Comparison of ENCODE assay signal across 1 cellular context in genomic region chr22:42269407-42270177, GRCh38.
TF ChIP-seq lines count a peak whose summit lies in the region.

No MANE protein-coding gene starts in this region.

TF ChIP-seq in HepG2, 621 proteins besides CTCF, POLR2A, EP300 and RAD21 (continued from another document and continues in another):
- peak; percentile 35; the same call in 1 of the 2 replicates for TF ChIP-seq ARID5B (CRISPR knock-in tag; IDR thresholded peaks at IDR 0.05)
- no peak for TF ChIP-seq ZNF333 (CRISPR knock-in tag; IDR thresholded peaks at IDR 0.05; ENCODE audit: borderline replicate concordance)
- TF ChIP-seq NFE2L2 (IDR thresholded peaks at IDR 0.05; ENCODE audit: low read length) = no peak
- TF ChIP-seq ZNF772 (CRISPR knock-in tag; IDR thresholded peaks at IDR 0.05) = 0 out of 2 replicates have a peak, but pooled peaks have one; percentile 48
- 0 out of 2 replicates have a peak, but pooled peaks have one; percentile 12 for TF ChIP-seq ZNF768 (CRISPR knock-in tag; IDR thresholded peaks at IDR 0.05)
- TF ChIP-seq ZNF317 (CRISPR knock-in tag; IDR thresholded peaks at IDR 0.05) = 0 out of 2 replicates have a peak, but pooled peaks have one; percentile 23
- TF ChIP-seq ZNF598 (CRISPR knock-in tag; IDR thresholded peaks at IDR 0.05; ENCODE audit: borderline replicate concordance) = no peak
- TF ChIP-seq ZNF691 (CRISPR knock-in tag; IDR thresholded peaks at IDR 0.05; ENCODE audit: borderline replicate concordance, low read depth) = no peak
- TF ChIP-seq ZBTB4 (CRISPR knock-in tag; IDR thresholded peaks at IDR 0.05; ENCODE audit: borderline replicate concordance) = no peak
- TF ChIP-seq AGO1 (IDR thresholded peaks at IDR 0.05; ENCODE audit: low read depth, low read length, poor library complexity, severe bottlenecking) = no peak
- no peak for TF ChIP-seq FOSL1 (CRISPR knock-in tag; IDR thresholded peaks at IDR 0.05; ENCODE audit: borderline replicate concordance)
- TF ChIP-seq HOXA3 (CRISPR knock-in tag; IDR thresholded peaks at IDR 0.05) = peak; percentile 75
- no peak; the same call in 1 of the 2 replicates for TF ChIP-seq GFI1 (CRISPR knock-in tag; IDR thresholded peaks at IDR 0.05; ENCODE audit: borderline replicate concordance)
- no peak for TF ChIP-seq E2F2 (CRISPR knock-in tag; IDR thresholded peaks at IDR 0.05; ENCODE audit: borderline replicate concordance)
- no peak for TF ChIP-seq NR1H2 (CRISPR knock-in tag; IDR thresholded peaks at IDR 0.05; ENCODE audit: borderline replicate concordance, low read depth)
- TF ChIP-seq ZNF142 (CRISPR knock-in tag; IDR thresholded peaks at IDR 0.05) = no peak
- peak; percentile 57; the same call in 1 of the 2 replicates for TF ChIP-seq ZNF605 (CRISPR knock-in tag; IDR thresholded peaks at IDR 0.05)
- no peak; the same call in 1 of the 2 replicates for TF ChIP-seq RARA (CRISPR knock-in tag; IDR thresholded peaks at IDR 0.05)
- TF ChIP-seq ZNF672 (CRISPR knock-in tag; IDR thresholded peaks at IDR 0.05) = no peak
- no peak; the same call in 1 of the 2 replicates for TF ChIP-seq ZNF75D (CRISPR knock-in tag; IDR thresholded peaks at IDR 0.05; ENCODE audit: borderline replicate concordance)
- TF ChIP-seq NPAS2 (CRISPR knock-in tag; IDR thresholded peaks at IDR 0.05; ENCODE audit: borderline replicate concordance) = no peak
- TF ChIP-seq PAX8 (CRISPR knock-in tag; IDR thresholded peaks at IDR 0.05; ENCODE audit: borderline replicate concordance) = no peak
- no peak for TF ChIP-seq ZNF468 (CRISPR knock-in tag; IDR thresholded peaks at IDR 0.05)
- no peak for TF ChIP-seq POLR2AphosphoS5 (IDR thresholded peaks at IDR 0.05; ENCODE audit: low read depth, low read length)
- TF ChIP-seq TSC22D2 (CRISPR knock-in tag; IDR thresholded peaks at IDR 0.05; ENCODE audit: borderline replicate concordance) = no peak
- no peak for TF ChIP-seq ZNF512B (CRISPR knock-in tag; IDR thresholded peaks at IDR 0.05; ENCODE audit: borderline replicate concordance)
- TF ChIP-seq ZBTB49 (CRISPR knock-in tag; IDR thresholded peaks at IDR 0.05; ENCODE audit: borderline replicate concordance) = no peak
- TF ChIP-seq ZFX (CRISPR knock-in tag; IDR thresholded peaks at IDR 0.05; ENCODE audit: low read depth) = peak; percentile 86
- TF ChIP-seq ZBTB20 (CRISPR knock-in tag; IDR thresholded peaks at IDR 0.05; ENCODE audit: borderline replicate concordance, low read depth) = no peak
- TF ChIP-seq ZNF274 (CRISPR knock-in tag; IDR thresholded peaks at IDR 0.05) = peak; percentile 88; the same call in 1 of the 2 replicates
- no peak; the same call in 1 of the 2 replicates for TF ChIP-seq ZNF790 (CRISPR knock-in tag; IDR thresholded peaks at IDR 0.05; ENCODE audit: borderline replicate concordance)
- peak; percentile 25; the same call in 1 of the 2 replicates for TF ChIP-seq ZNF121 (CRISPR knock-in tag; IDR thresholded peaks at IDR 0.05)
- no peak for TF ChIP-seq SYNCRIP (IDR thresholded peaks at IDR 0.05; ENCODE audit: insufficient read depth, low read depth, low read length)
- TF ChIP-seq PHF20 (CRISPR knock-in tag; IDR thresholded peaks at IDR 0.05) = peak; percentile 64
